34 cellular contexts compared by ENCODE assay signal in the genomic region with DNA sequence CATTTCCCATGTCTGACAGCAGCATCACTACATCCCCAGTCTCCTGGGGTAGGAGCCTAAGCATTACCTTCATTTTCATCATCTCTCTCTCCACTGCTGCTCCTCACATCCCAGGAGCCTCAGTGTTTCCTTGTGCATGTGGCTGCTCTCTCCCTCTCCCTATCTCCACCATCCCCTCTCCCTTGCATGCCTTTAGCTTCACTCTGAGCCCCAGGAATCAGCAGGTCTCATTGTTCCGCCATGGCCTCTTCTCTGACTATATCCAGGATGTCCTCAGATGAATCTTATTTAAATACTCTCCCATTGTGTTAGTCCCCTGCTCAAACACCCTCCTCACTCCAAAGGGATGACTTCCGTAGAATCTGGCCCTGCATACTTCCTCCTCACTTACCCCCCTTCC.
"Had no signal": no experiment of that assay in that cellular context is flagged by ENCODE, and none has a peak within 500 bp of the region (broad histone marks: within the 10 kb centered on the region; RNA-seq: fewer than 3 reads in every experiment).

No MANE protein-coding gene starts in this region.

- H3K9ac ChIP-seq: SK-N-SH had no signal

- H3K27ac ChIP-seq: adrenal gland, body of pancreas, breast epithelium, Peyer's patch, SJSA1, VCaP had no signal

- H3K4me3 ChIP-seq: adrenal gland, body of pancreas, breast epithelium, MG63, Peyer's patch, SJSA1 had no signal

- FAIRE-seq: astrocyte had no signal

- H3K36me3 ChIP-seq: adrenal gland, breast epithelium, MG63, Peyer's patch, SJSA1 had no signal

- DNase-seq: activated CD4-positive, alpha-beta memory T cell treated with anti-CD3 and anti-CD28 coated beads, Interleukin-2, amount 10 ng/mL, durations not matched to agents 7 days and 5 days; activated CD4-positive, alpha-beta T cell treated with anti-CD3 and anti-CD28 coated beads for 1 hour; activated CD4-positive, alpha-beta T cell treated with anti-CD3 and anti-CD28 coated beads for 48 hours; activated CD4-positive, CD25-positive, alpha-beta regulatory T cell; activated effector memory CD4-positive, alpha-beta T cell treated with anti-CD3 and anti-CD28 coated beads, Interleukin-2, amount 50 U/mL, for 16 hours; activated naive CD4-positive, alpha-beta T cell; activated T-cell treated with anti-CD3 and anti-CD28 coated beads, Interleukin-2, amount 50 U/mL, for 1 hour; activated T-cell treated with anti-CD3 and anti-CD28 coated beads, Interleukin-2, amount 50 U/mL, for 72 hours; adrenal gland; body of pancreas; Kasumi-1; KG1; MG63; NCI-H1048; NCI-H1105 treated with DMSO at 0.1 percent for 48 hours; NCI-H1436; NCI-H1694; NCI-H1930; NCI-H2081 treated with DMSO at 0.1 percent for 48 hours; NCI-H226; NCI-H446 treated with DMSO at 0.1 percent for 48 hours; PC-3; Peyer's patch; RPMI8226; SHP77 treated with DMSO at 0.1 percent for 48 hours; SK-N-SH; T-cell; T-helper 17 cell had no signal

- H3K9me3 ChIP-seq: adrenal gland, body of pancreas, MG63, Peyer's patch, SJSA1, SK-N-SH had no signal

- H3K27me3 ChIP-seq: adrenal gland, body of pancreas, breast epithelium, MG63, Peyer's patch had no signal

- H3K4me1 ChIP-seq: adrenal gland, breast epithelium, Peyer's patch, SJSA1 had no signal

- ATAC-seq: activated naive CD4-positive, alpha-beta T cell treated with anti-CD3 and anti-CD28 coated beads, Interleukin-2, amount 50 U/mL, for 72 hours; activated T-cell treated with anti-CD3 and anti-CD28 coated beads, Interleukin-2, amount 50 U/mL, for 72 hours; activated T-helper 17 cell treated with anti-CD3 and anti-CD28 coated beads, Interleukin-2, amount 50 U/mL, for 72 hours; body of pancreas; PC-3; T-cell; T-helper 17 cell had no signal

- H3K4me2 ChIP-seq: SK-N-SH had no signal
